Comparison of ENCODE assay signal across 9 cellular contexts in the genomic region with DNA sequence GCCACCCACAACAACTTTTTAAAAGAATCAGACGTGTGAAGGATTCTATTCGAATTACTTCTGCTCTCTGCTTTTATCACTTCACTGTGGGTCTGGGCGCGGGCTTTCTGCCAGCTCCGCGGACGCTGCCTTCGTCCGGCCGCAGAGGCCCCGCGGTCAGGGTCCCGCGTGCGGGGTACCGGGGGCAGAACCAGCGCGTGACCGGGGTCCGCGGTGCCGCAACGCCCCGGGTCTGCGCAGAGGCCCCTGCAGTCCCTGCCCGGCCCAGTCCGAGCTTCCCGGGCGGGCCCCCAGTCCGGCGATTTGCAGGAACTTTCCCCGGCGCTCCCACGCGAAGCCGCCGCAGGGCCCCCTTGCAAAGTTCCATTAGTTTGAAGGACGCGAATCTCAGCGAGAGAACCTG. TPM values are rescaled to one million over a fixed set of nuclear protein-coding genes. Genes with fewer than 3 reads are reported as not detected.
DNase-seq lines count a peak whose midpoint lies in the region; ATAC-seq and TF ChIP-seq lines count a peak whose summit lies in the region.
"Had no signal": no experiment of that assay in that cellular context is flagged by ENCODE, and none has a peak within 500 bp of the region (broad histone marks: within the 10 kb centered on the region; RNA-seq: fewer than 3 reads in every experiment).

No MANE protein-coding gene starts in this region.

- H3K14ac ChIP-seq in IMR-90 (replicated peaks; ENCODE audit: low read depth, low read length) = no peak overlapping the region

- WGBS in IMR-90 (ENCODE audit: extremely low coverage in 2 of 2, insufficient read length in 1 of 2), 2 experiments = 2% methylated on average over 31 of the region's 40 CpGs; no CpG with 5 or more reads in 1 of the 2 experiments

- POLR2A ChIA-PET in IMR-90 (lab: Charles Lee; ENCODE audit: unreplicated experiment) = interaction anchor here (0.7 kb wide), 1 partner anchor 32 kb away, joined by 8 read pairs; no protein-coding TSS in a partner anchor

- dilution Hi-C loops in IMR-90 (cut with HindIII; ENCODE audit: low sequenced_read_pairs, unreplicated experiment) = no loop called here

- no peak overlapping the region for H3K27ac Mint-ChIP-seq in stimulated activated effector memory CD8-positive, alpha-beta T cell treated with anti-CD3 and anti-CD28 coated beads, Interleukin-12 subunit alpha, Interleukin-12 subunit beta, amount 100 ng/mL, for 72 hours

- peaks cover 2 to 16% of the 10 kb centered on the region in 2 experiments; a peak in 3 of 4 replicates for H3K79me1 ChIP-seq in IMR-90 (ENCODE audit: low read depth in 1 of 2, low read length in 2 of 2)

- H3K9me1 ChIP-seq in IMR-90 (ENCODE audit: insufficient read depth, low read length) = 0 out of 2 replicates have a peak, but pooled peaks cover 6% of the 10 kb centered on the region

- H4K91ac ChIP-seq in IMR-90 (ENCODE audit: insufficient read depth, low read depth, low read length) = no peak overlapping the region; the same call in 1 of the 2 replicates

- DNase-seq in IMR-90 = no peak
- no peak for DNase-seq in caudate nucleus (lab: John Stamatoyannopoulos, UW)
- no peak for DNase-seq in kidney epithelial cell (ENCODE audit: low read depth)
- DNase-seq in stimulated activated effector memory CD8-positive, alpha-beta T cell treated with anti-CD3 and anti-CD28 coated beads, Interleukin-12 subunit alpha, Interleukin-12 subunit beta, amount 100 ng/mL, for 72 hours (ENCODE audit: low spot score in 2 of 2) = no peak
- DNase-seq in ACHN = no peak
- no peak for DNase-seq in activated CD8-positive, alpha-beta memory T cell treated with anti-CD3 and anti-CD28 coated beads for 24 hours
- DNase-seq in RPMI8226 = no peak
- DNase-seq: effector CD4-positive, alpha-beta T cell had no signal

- H3K4me1 ChIP-seq in IMR-90 (ENCODE audit: control insufficient read depth, insufficient read depth, low read length) = peaks cover 12% of the 10 kb centered on the region

- H2BK120ac ChIP-seq in IMR-90 (ENCODE audit: low read depth, low read length) = no peak overlapping the region

- no peaks in the 10 kb centered on the region for H3K9me3 Mint-ChIP-seq in stimulated activated effector memory CD8-positive, alpha-beta T cell treated with anti-CD3 and anti-CD28 coated beads, Interleukin-12 subunit alpha, Interleukin-12 subunit beta, amount 100 ng/mL, for 72 hours

- no peak; the same call in 1 of the 2 replicates for ATAC-seq in IMR-90 (ENCODE audit: low read depth)
- ATAC-seq in stimulated activated effector memory CD8-positive, alpha-beta T cell treated with anti-CD3 and anti-CD28 coated beads, Interleukin-12 subunit alpha, Interleukin-12 subunit beta, amount 100 ng/mL, for 72 hours = no peak
- ATAC-seq in GM21423 (IDR thresholded peaks at IDR 0.05; ENCODE audit: unreplicated experiment) = no peak

- H3K56ac ChIP-seq in IMR-90 (ENCODE audit: extremely low read depth, insufficient read depth, low read length) = no peak overlapping the region; the same call in 1 of the 2 replicates

- no peak overlapping the region for H3K23ac ChIP-seq in IMR-90 (ENCODE audit: low read depth, low read length)

- H4K5ac ChIP-seq in IMR-90 (ENCODE audit: low read depth, low read length) = peak overlapping the region; percentile 62; the same call in 1 of the 2 replicates

- peaks cover 28% of the 10 kb centered on the region for H3K4me1 Mint-ChIP-seq in stimulated activated effector memory CD8-positive, alpha-beta T cell treated with anti-CD3 and anti-CD28 coated beads, Interleukin-12 subunit alpha, Interleukin-12 subunit beta, amount 100 ng/mL, for 72 hours

- H2AK9ac ChIP-seq in IMR-90 (replicated peaks; ENCODE audit: low read depth, low read length, poor library complexity) = no peak overlapping the region

- no peaks in the 10 kb centered on the region for H3K36me3 Mint-ChIP-seq in stimulated activated effector memory CD8-positive, alpha-beta T cell treated with anti-CD3 and anti-CD28 coated beads, Interleukin-12 subunit alpha, Interleukin-12 subunit beta, amount 100 ng/mL, for 72 hours

- peak overlapping the region; percentile 65 for H3K9ac ChIP-seq in IMR-90 (ENCODE audit: low read depth, low read length)

- intact Hi-C loops in IMR-90 (cut with micrococcal nuclease) = loop anchor here (1.0 to 5.0 kb wide), 2 partner anchors 8 to 86 kb away; no protein-coding TSS in a partner anchor

- H3K4me3 ChIP-seq in IMR-90 (ENCODE audit: insufficient read depth, low read depth, low read length) (peak overlapping the region; percentile 52), kidney epithelial cell (ENCODE audit: low read depth, low read length) (peak overlapping the region; percentile 61)

- H3K36me3 ChIP-seq in IMR-90 (ENCODE audit: control insufficient read depth, insufficient read depth, low read length) = no peaks in the 10 kb centered on the region; the same call in 1 of the 2 replicates
- H3K36me3 ChIP-seq in kidney epithelial cell (ENCODE audit: control insufficient read depth, insufficient read depth, low read length) = no peaks in the 10 kb centered on the region

- H3K4me3 Mint-ChIP-seq in stimulated activated effector memory CD8-positive, alpha-beta T cell treated with anti-CD3 and anti-CD28 coated beads, Interleukin-12 subunit alpha, Interleukin-12 subunit beta, amount 100 ng/mL, for 72 hours = peak overlapping the region; percentile 37

- H3K18ac ChIP-seq in IMR-90 (ENCODE audit: low read depth, low read length) = no peak overlapping the region; the same call in 1 of the 2 replicates

- peaks cover 7% of the 10 kb centered on the region; the same call in 1 of the 2 replicates for H4K20me1 ChIP-seq in IMR-90 (ENCODE audit: insufficient read depth, low read length)

- H2AFZ ChIP-seq in IMR-90 (replicated peaks; ENCODE audit: low read length, poor library complexity) = peak overlapping the region; percentile 89

- no peak for TF ChIP-seq RAD21 in IMR-90 (IDR thresholded peaks at IDR 0.05; ENCODE audit: low read length)

- H2BK20ac ChIP-seq in IMR-90 (ENCODE audit: low read depth, low read length) = 0 out of 2 replicates have a peak overlapping the region, but pooled peaks have one; percentile 15

- in situ Hi-C loops in IMR-90 (cut with MboI; ENCODE audit: low sequenced_read_pairs) = loop anchor here (10.0 kb wide), 1 partner anchor 336 kb away; no protein-coding TSS in a partner anchor
- in situ Hi-C loops in ACHN (cut with HindIII; ENCODE audit: low pct_ligation_motif_present, low pct_unique_long_range_greater_than_20kb, low sequenced_read_pairs) = no loop called here

- no peak overlapping the region; the same call in 2 of the 3 replicates for H2BK15ac ChIP-seq in IMR-90 (ENCODE audit: low read depth, low read length)

- TF ChIP-seq CTCF in IMR-90 (conservative IDR thresholded peaks at IDR 0.05; ENCODE audit: low read depth, low read length) (no peak), kidney epithelial cell (IDR thresholded peaks at IDR 0.05; ENCODE audit: insufficient read depth, low read length, poor library complexity, severe bottlenecking) (no peak)

- no TSS peak for BruUV-seq in IMR-90 (replicated peaks; lab: Mats Ljungman, UMichigan)

- H3K27me3 ChIP-seq in IMR-90 (ENCODE audit: control insufficient read depth, insufficient read depth, low read length) = peaks cover 2% of the 10 kb centered on the region
- peaks cover 5% of the 10 kb centered on the region for H3K27me3 ChIP-seq in kidney epithelial cell (ENCODE audit: control insufficient read depth, insufficient read depth, low read length)

- no peaks in the 10 kb centered on the region for H3K9me3 ChIP-seq in IMR-90 (ENCODE audit: control insufficient read depth, insufficient read depth, low read length)

- peak overlapping the region in 1 of 2 experiments; percentile 63; a peak in 2 of 4 replicates for H4K8ac ChIP-seq in IMR-90 (ENCODE audit: low read depth in 2 of 2, low read length in 2 of 2)

- H2AK5ac ChIP-seq in IMR-90 (ENCODE audit: low read depth, low read length) = no peak overlapping the region; the same call in 1 of the 2 replicates

- no peak for TF ChIP-seq POLR2A in IMR-90 (IDR thresholded peaks at IDR 0.05; ENCODE audit: low read depth, low read length)

- H3K4ac ChIP-seq in IMR-90 (ENCODE audit: low read depth, low read length) = no peak overlapping the region

- peak overlapping the region; percentile 78 for H3K4me2 ChIP-seq in IMR-90 (ENCODE audit: low read depth, low read length)

- CTCF ChIA-PET in IMR-90 (lab: Yijun Ruan, JAX) = no interaction called here

- H2BK5ac ChIP-seq in IMR-90 (ENCODE audit: low read depth, low read length, poor library complexity, severe bottlenecking) = peak overlapping the region; percentile 28

- H3K27ac ChIP-seq in IMR-90 (ENCODE audit: insufficient read depth, low read length) (peak overlapping the region; percentile 32), caudate nucleus (ENCODE audit: low read depth, low read length) (peak overlapping the region; percentile 24)

TF ChIP-seq in IMR-90, 13 proteins besides CTCF, POLR2A, EP300 and RAD21:
- TF ChIP-seq MAZ (IDR thresholded peaks at IDR 0.05; ENCODE audit: borderline replicate concordance, low read depth, low read length) = no peak
- TF ChIP-seq BHLHE40 (IDR thresholded peaks at IDR 0.05; ENCODE audit: low read depth, low read length) = no peak
- no peak for TF ChIP-seq RCOR1 (IDR thresholded peaks at IDR 0.05; ENCODE audit: insufficient replicate concordance, low read length)
- TF ChIP-seq MAFK (IDR thresholded peaks at IDR 0.05; ENCODE audit: low read depth, low read length) = no peak
- TF ChIP-seq SMC3 (IDR thresholded peaks at IDR 0.05; ENCODE audit: low read depth, low read length) = no peak
- TF ChIP-seq CEBPB (IDR thresholded peaks at IDR 0.05; ENCODE audit: low read depth, low read length) = no peak
- TF ChIP-seq RFX5 (IDR thresholded peaks at IDR 0.05; ENCODE audit: low read depth, low read length) = no peak
- TF ChIP-seq MXI1 (IDR thresholded peaks at IDR 0.05; ENCODE audit: borderline replicate concordance, low read depth, low read length) = no peak

RNA-seq across cellular contexts. Expression of a gene that starts 0.5 kb away (rescaled TPM):
- 23.1 and 28.5 TPM in 2 replicates for total RNA-seq in IMR-90 (2012; rRNA removed)
- polyA plus RNA-seq in IMR-90 (2012; rRNA removed) = 94.9 and 108 TPM in 2 replicates
- 64.6 and 74.8 TPM in 2 replicates for polyA plus RNA-seq in IMR-90 (2012; cell fraction: cytosol; rRNA removed)
- polyA plus RNA-seq in IMR-90 (2012; cell fraction: nucleus; rRNA removed; ENCODE audit: low replicate concordance) = 18.9 and 71.3 TPM in 2 replicates
- total RNA-seq in kidney epithelial cell = 110 and 125 TPM in 2 replicates

RNA-seq across cellular contexts. Expression of a gene that starts 6.4 kb away (rescaled TPM):
- total RNA-seq in IMR-90 (2012; rRNA removed) (not detected in 2 replicates), kidney epithelial cell (not detected in 2 replicates)
- polyA plus RNA-seq in IMR-90 (2012; rRNA removed) = not detected in 2 replicates
- polyA plus RNA-seq in IMR-90 (2012; cell fraction: cytosol; rRNA removed) = not detected in 2 replicates
- 0.10 TPM in 1 of 2 replicates, not detected in the other for polyA plus RNA-seq in IMR-90 (2012; cell fraction: nucleus; rRNA removed; ENCODE audit: low replicate concordance)
